ENCODE assay signal across 10 cellular contexts in genomic region chr7:100171840-100172239, GRCh38. TPM values are rescaled to one million over a fixed set of nuclear protein-coding genes. Genes with fewer than 3 reads are reported as not detected.
DNase-seq lines count a peak whose midpoint lies in the region; ATAC-seq, FAIRE-seq and TF ChIP-seq lines count a peak whose summit lies in the region.
"Had no signal": no experiment of that assay in that cellular context is flagged by ENCODE, and none has a peak within 500 bp of the region (broad histone marks: within the 10 kb centered on the region; RNA-seq: fewer than 3 reads in every experiment).

No MANE protein-coding gene starts in this region.

- H3K4me1 Mint-ChIP-seq in natural killer cell treated with Interleukin-12 subunit alpha and Interleukin-12 subunit beta and Interleukin-15 and Interleukin-18, amount 100 ng/mL, for 72 hours (ENCODE audit: low read depth in 2 of 2): peaks cover 30 to 44% of the 10 kb centered on the region in 2 donors

- H3K9me3 ChIP-seq in A549 (no peaks in the 10 kb centered on the region), HUES48 (ENCODE audit: control insufficient read depth, insufficient read depth, low read length) (no peaks in the 10 kb centered on the region)

- H3K4me3 ChIP-seq in A549 (peak overlapping the region; percentile 40), HUES48 (ENCODE audit: low read depth, low read length) (peak overlapping the region; percentile 74), coronary artery (peak overlapping the region; percentile 72)

- TF ChIP-seq POLR2A in A549 (IDR thresholded peaks at IDR 0.05; ENCODE audit: low read length): no peak

- peaks cover 29 to 40% of the 10 kb centered on the region in 2 donors for H3K27me3 Mint-ChIP-seq in natural killer cell treated with Interleukin-12 subunit alpha and Interleukin-12 subunit beta and Interleukin-15 and Interleukin-18, amount 100 ng/mL, for 72 hours

- TF ChIP-seq RAD21 in A549 (conservative IDR thresholded peaks at IDR 0.05 in 1 of 2, IDR thresholded peaks at IDR 0.05 in 1 of 2): no peak

- WGBS in A549 (ENCODE audit: missing lambda C conversion rate): 69% methylated on average over 22 of the region's 22 CpGs

- no peak for FAIRE-seq in A549 (lab: Jason Lieb, UNC)
- FAIRE-seq: D721Med had no signal

- peak in 1 of 2 experiments; percentile 14; a peak in 2 of 6 replicates for ATAC-seq in A549
- no peak for ATAC-seq in natural killer cell treated with Interleukin-12 subunit alpha and Interleukin-12 subunit beta and Interleukin-15 and Interleukin-18, amount 100 ng/mL, for 72 hours

- no peaks in the 10 kb centered on the region for H3K36me3 Mint-ChIP-seq in natural killer cell treated with Interleukin-12 subunit alpha and Interleukin-12 subunit beta and Interleukin-15 and Interleukin-18, amount 100 ng/mL, for 72 hours

- POLR2A ChIA-PET in A549 (lab: Yijun Ruan, JAX) (no interaction called here), GM10248 (lab: Yijun Ruan, JAX) (interaction anchor here (0.6 kb wide), 1 partner anchor 350 kb away, joined by 3 read pairs; no protein-coding TSS in a partner anchor)

- peak overlapping the region; percentile 64 for H3K4me3 Mint-ChIP-seq in natural killer cell treated with Interleukin-12 subunit alpha and Interleukin-12 subunit beta and Interleukin-15 and Interleukin-18, amount 100 ng/mL, for 72 hours

- no peak overlapping the region for H3K9ac ChIP-seq in HUES48 (ENCODE audit: low read depth, low read length)

- DNase-seq in A549 (ENCODE audit: low read depth in 1 of 2, low spot score in 1 of 2) (no peak), coronary artery (ENCODE audit: low spot score) (no peak), GM10248 (ENCODE audit: extremely low spot score) (no peak), AML-193 (lab: John Stamatoyannopoulos, UW) (no peak), AG20443 (ENCODE audit: low spot score) (no peak)
- no peak for DNase-seq in natural killer cell treated with Interleukin-12 subunit alpha and Interleukin-12 subunit beta and Interleukin-15 and Interleukin-18, amount 100 ng/mL, for 72 hours (ENCODE audit: low spot score)
- DNase-seq in stimulated activated CD4-positive, alpha-beta T cell treated with anti-CD3 and anti-CD28 coated beads, Interleukin-4, amount 100 ng/mL, for 4 hours: no peak
- DNase-seq: SW 1271 had no signal

- H3K27me3 ChIP-seq in HUES48 (ENCODE audit: control insufficient read depth, insufficient read depth, low read length): peaks cover 9% of the 10 kb centered on the region

- H3K4me1 ChIP-seq in A549: peaks cover 4% of the 10 kb centered on the region; the same call in 2 of the 3 replicates
- peaks cover 34% of the 10 kb centered on the region for H3K4me1 ChIP-seq in HUES48 (ENCODE audit: control insufficient read depth, insufficient read depth, low read length)

- H3K4me2 ChIP-seq in A549: peak overlapping the region; percentile 87

- CTCF ChIA-PET in A549 (lab: Yijun Ruan, JAX): interaction anchor here (0.7 to 2.2 kb wide), 5 partner anchors 12 to 39 kb away, joined by 3 to 8 read pairs (median 3); partner anchors contain the start of gene TRAPPC14
- CTCF ChIA-PET in GM10248 (lab: Yijun Ruan, JAX): interaction anchor here (1.0 to 1.3 kb wide), 3 partner anchors 18 to 257 kb away, joined by 3 read pairs; partner anchors contain the start of gene ZCWPW1

- no peak for TF ChIP-seq EP300 in A549 (IDR thresholded peaks at IDR 0.05)

- no peaks in the 10 kb centered on the region for H3K9me3 Mint-ChIP-seq in natural killer cell treated with Interleukin-12 subunit alpha and Interleukin-12 subunit beta and Interleukin-15 and Interleukin-18, amount 100 ng/mL, for 72 hours

- peaks cover 22% of the 10 kb centered on the region for H3K36me3 ChIP-seq in HUES48 (ENCODE audit: control insufficient read depth, insufficient read depth, low read length)

- peak overlapping the region in 1 of 2 experiments; percentile 68; a peak in 3 of 6 replicates for H3K27ac ChIP-seq in A549
- no peak overlapping the region for H3K27ac ChIP-seq in HUES48 (ENCODE audit: low read depth, low read length)
- H3K27ac ChIP-seq in coronary artery: no peak overlapping the region

- no peak overlapping the region for H3K27ac Mint-ChIP-seq in natural killer cell treated with Interleukin-12 subunit alpha and Interleukin-12 subunit beta and Interleukin-15 and Interleukin-18, amount 100 ng/mL, for 72 hours

- TF ChIP-seq CTCF in A549 (IDR thresholded peaks at IDR 0.05) (no peak), coronary artery (IDR thresholded peaks at IDR 0.05) (no peak), GM10248 (IDR thresholded peaks at IDR 0.05; ENCODE audit: control extremely low read depth, extremely low read depth, low read depth, missing control alignments) (no peak)

TF ChIP-seq in A549, 52 proteins besides CTCF, POLR2A, EP300 and RAD21:
- TF ChIP-seq PHF8 (IDR thresholded peaks at IDR 0.05; ENCODE audit: borderline replicate concordance, low read depth) (no peak), HOXB13 (CRISPR knock-in tag; IDR thresholded peaks at IDR 0.05; ENCODE audit: low read depth) (no peak), HEYL (CRISPR knock-in tag; IDR thresholded peaks at IDR 0.05) (no peak), JUNB (IDR thresholded peaks at IDR 0.05) (no peak)
- TF ChIP-seq, protein P1, sequence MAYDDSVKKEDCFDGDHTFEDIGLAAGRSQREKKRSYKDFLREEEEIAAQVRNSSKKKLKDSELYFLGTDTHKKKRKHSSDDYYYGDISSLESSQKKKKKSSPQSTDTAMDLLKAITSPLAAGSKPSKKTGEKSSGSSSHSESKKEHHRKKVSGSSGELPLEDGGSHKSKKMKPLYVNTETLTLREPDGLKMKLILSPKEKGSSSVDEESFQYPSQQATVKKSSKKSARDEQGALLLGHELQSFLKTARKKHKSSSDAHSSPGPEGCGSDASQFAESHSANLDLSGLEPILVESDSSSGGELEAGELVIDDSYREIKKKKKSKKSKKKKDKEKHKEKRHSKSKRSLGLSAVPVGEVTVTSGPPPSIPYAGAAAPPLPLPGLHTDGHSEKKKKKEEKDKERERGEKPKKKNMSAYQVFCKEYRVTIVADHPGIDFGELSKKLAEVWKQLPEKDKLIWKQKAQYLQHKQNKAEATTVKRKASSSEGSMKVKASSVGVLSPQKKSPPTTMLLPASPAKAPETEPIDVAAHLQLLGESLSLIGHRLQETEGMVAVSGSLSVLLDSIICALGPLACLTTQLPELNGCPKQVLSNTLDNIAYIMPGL (CRISPR knock-in tag; IDR thresholded peaks at IDR 0.05; ENCODE audit: borderline replicate concordance): no peak

RNA-seq across cellular contexts. Expression of gene GAL3ST4, which starts 3.4 kb away (rescaled TPM):
- 0.27 and 0.56 TPM in 2 replicates for polyA plus RNA-seq in A549 (2011; rRNA removed)
- 0.13 and 0.18 TPM in 2 replicates for polyA plus RNA-seq in A549 (2012; cell fraction: cytosol; rRNA removed)
- 2.0 and 2.4 TPM in 2 replicates for polyA plus RNA-seq in A549 (2012; cell fraction: nucleus; rRNA removed)
- 0.08 to 0.16 TPM (median 0.10 TPM) in 3 replicates for polyA plus RNA-seq in A549 (2017; fragmentation: RNase III; extraction: RNeasy Plus Mini Kit Qiagen cat#74134 plus additional on column Dnase treatment)
- polyA minus RNA-seq in A549 (2011; rRNA and poly(A)+ RNA removed): 0.12 and 0.15 TPM in 2 replicates
- 1 to 10 TPM in 1 of 2 donors, under 1 TPM in 1; 0.57 to 1.1 TPM for total RNA-seq in natural killer cell treated with Interleukin-12 subunit alpha and Interleukin-12 subunit beta and Interleukin-15 and Interleukin-18, amount 100 ng/mL, for 72 hours

RNA-seq across cellular contexts. Expression of gene GPC2, which starts 5.3 kb away (rescaled TPM):
- polyA plus RNA-seq in A549 (2011; rRNA removed): 1.1 and 1.8 TPM in 2 replicates
- 1.2 and 1.8 TPM in 2 replicates for polyA plus RNA-seq in A549 (2012; cell fraction: cytosol; rRNA removed)
- 11.5 and 11.6 TPM in 2 replicates for polyA plus RNA-seq in A549 (2012; cell fraction: nucleus; rRNA removed)
- 1.9 to 3.0 TPM (median 2.9 TPM) in 3 replicates for polyA plus RNA-seq in A549 (2017; fragmentation: RNase III; extraction: RNeasy Plus Mini Kit Qiagen cat#74134 plus additional on column Dnase treatment)
- polyA minus RNA-seq in A549 (2011; rRNA and poly(A)+ RNA removed): 1.1 and 2.1 TPM in 2 replicates
- 1 to 10 TPM; 2.6 to 2.7 TPM for total RNA-seq in natural killer cell treated with Interleukin-12 subunit alpha and Interleukin-12 subunit beta and Interleukin-15 and Interleukin-18, amount 100 ng/mL, for 72 hours

RNA-seq across cellular contexts. Expression of gene STAG3, which starts 5.9 kb away (rescaled TPM):
- polyA plus RNA-seq in A549 (2011; rRNA removed): 0.25 and 0.36 TPM in 2 replicates
- 0.08 and 0.10 TPM in 2 replicates for polyA plus RNA-seq in A549 (2012; cell fraction: cytosol; rRNA removed)
- polyA plus RNA-seq in A549 (2012; cell fraction: nucleus; rRNA removed): 0.31 and 0.81 TPM in 2 replicates
- 0.50 to 0.66 TPM (median 0.55 TPM) in 3 replicates for polyA plus RNA-seq in A549 (2017; fragmentation: RNase III; extraction: RNeasy Plus Mini Kit Qiagen cat#74134 plus additional on column Dnase treatment)
- 0.34 and 0.41 TPM in 2 replicates for polyA minus RNA-seq in A549 (2011; rRNA and poly(A)+ RNA removed)
- total RNA-seq in natural killer cell treated with Interleukin-12 subunit alpha and Interleukin-12 subunit beta and Interleukin-15 and Interleukin-18, amount 100 ng/mL, for 72 hours: 10 to 100 TPM; 13.7 to 24.4 TPM

RNA-seq across cellular contexts. Expression of gene TRAPPC14, which starts 13.3 kb away (rescaled TPM):
- 3.4 and 5.7 TPM in 2 replicates for polyA plus RNA-seq in A549 (2011; rRNA removed)
- polyA plus RNA-seq in A549 (2012; cell fraction: cytosol; rRNA removed): 6.2 and 6.9 TPM in 2 replicates
- polyA plus RNA-seq in A549 (2012; cell fraction: nucleus; rRNA removed): 45.9 and 47.5 TPM in 2 replicates
- 12.0 to 15.6 TPM (median 14.1 TPM) in 3 replicates for polyA plus RNA-seq in A549 (2017; fragmentation: RNase III; extraction: RNeasy Plus Mini Kit Qiagen cat#74134 plus additional on column Dnase treatment)
- 5.6 and 8.1 TPM in 2 replicates for polyA minus RNA-seq in A549 (2011; rRNA and poly(A)+ RNA removed)
- total RNA-seq in natural killer cell treated with Interleukin-12 subunit alpha and Interleukin-12 subunit beta and Interleukin-15 and Interleukin-18, amount 100 ng/mL, for 72 hours: 10 to 100 TPM; 46.2 to 52.7 TPM

RNA-seq across cellular contexts. Expression of gene LAMTOR4, which starts 23.1 kb away (rescaled TPM):
- 123 and 152 TPM in 2 replicates for polyA plus RNA-seq in A549 (2011; rRNA removed)
- 347 and 433 TPM in 2 replicates for polyA plus RNA-seq in A549 (2012; cell fraction: cytosol; rRNA removed)
- polyA plus RNA-seq in A549 (2012; cell fraction: nucleus; rRNA removed): 271 and 300 TPM in 2 replicates
- polyA plus RNA-seq in A549 (2017; fragmentation: RNase III; extraction: RNeasy Plus Mini Kit Qiagen cat#74134 plus additional on column Dnase treatment): 168 to 180 TPM (median 177 TPM) in 3 replicates
- polyA minus RNA-seq in A549 (2011; rRNA and poly(A)+ RNA removed): 30.2 and 50.4 TPM in 2 replicates
- 100 to 1,000 TPM; 124 to 145 TPM for total RNA-seq in natural killer cell treated with Interleukin-12 subunit alpha and Interleukin-12 subunit beta and Interleukin-15 and Interleukin-18, amount 100 ng/mL, for 72 hours
